In the genomic region with DNA sequence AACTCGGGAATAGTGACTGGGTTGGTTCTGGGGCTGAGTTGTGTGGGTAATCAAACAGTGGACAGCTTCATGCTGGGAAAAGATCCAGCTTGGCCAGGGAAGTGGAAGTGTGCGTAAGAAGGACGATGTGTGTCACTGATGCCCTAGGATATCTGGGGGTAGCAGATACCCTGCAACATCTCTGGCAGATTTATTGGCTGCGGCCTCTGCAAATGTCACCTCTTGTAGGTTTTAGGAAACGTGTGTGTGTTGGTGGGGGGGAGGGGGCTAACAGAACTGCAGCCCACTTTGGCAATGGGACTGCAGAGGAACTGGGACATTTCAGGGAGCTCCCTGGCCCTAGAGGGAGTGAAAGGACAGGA, we compare ENCODE assay signal across 8 cellular contexts. TPM values are rescaled to one million over a fixed set of nuclear protein-coding genes. Genes with fewer than 3 reads are reported as not detected.
A peak's percentile ranks its signal among the peaks of the same experiment; 100 is the strongest.
DNase-seq lines count a peak whose midpoint lies in the region; ATAC-seq, FAIRE-seq and TF ChIP-seq lines count a peak whose summit lies in the region.

No MANE protein-coding gene starts in this region.

- no peak for TF ChIP-seq EP300 in upper lobe of left lung (IDR thresholded peaks at IDR 0.05)

- FAIRE-seq in HTR-8/SVneo (lab: Jason Lieb, UNC), result no peak

- H3K79me1 ChIP-seq in mesendoderm (ENCODE audit: low read length), result peaks cover 15% of the 10 kb centered on the region

- no peak overlapping the region for H3K4ac ChIP-seq in mesendoderm (ENCODE audit: low read depth, low read length)

- no peak overlapping the region for H2BK120ac ChIP-seq in mesendoderm (ENCODE audit: low read depth, low read length)

- H3K18ac ChIP-seq in mesendoderm (ENCODE audit: low read length), result no peak overlapping the region

- H3K36me3 Mint-ChIP-seq in brain, result peaks cover 10% of the 10 kb centered on the region

- H3K4me1 ChIP-seq in mesendoderm (ENCODE audit: control insufficient read depth, low read depth, low read length) (peaks cover 20% of the 10 kb centered on the region), upper lobe of left lung (peaks cover 61 to 76% (median 69%) of the 10 kb centered on the region in 4 donors)

- no peak overlapping the region for H4K8ac ChIP-seq in mesendoderm (ENCODE audit: low read depth, low read length)

- no peaks in the 10 kb centered on the region for H3K9me3 Mint-ChIP-seq in brain

- H4K5ac ChIP-seq in mesendoderm (ENCODE audit: low read length), result no peak overlapping the region

- TF ChIP-seq CTCF in brain (conservative IDR thresholded peaks at IDR 0.05), result no peak
- no peak for TF ChIP-seq CTCF in upper lobe of left lung (IDR thresholded peaks at IDR 0.05)

- DNase-seq in Right ventricle myocardium inferior (ENCODE audit: missing footprints) (peak; percentile 34), Right ventricle myocardium superior (no peak), mesendoderm (no peak), upper lobe of left lung (no peak), NCI-H2107 treated with DMSO at 0.1 percent for 48 hours (lab: John Stamatoyannopoulos, UW; ENCODE audit: unreplicated experiment) (no peak), HTR-8/SVneo (ENCODE audit: insufficient read length, low spot score) (no peak)

- no CpG with 5 or more reads among the region's 5 CpGs for WGBS in mesendoderm (ENCODE audit: extremely low coverage, insufficient coverage, low lambda C conversion rate)
- 27 to 29% methylated on average over 5 of the region's 5 CpGs for WGBS in upper lobe of left lung, 2 donors

- H2BK15ac ChIP-seq in mesendoderm (replicated peaks; ENCODE audit: low read depth), result no peak overlapping the region

- peak overlapping the region; percentile 40 for H3K56ac ChIP-seq in mesendoderm (ENCODE audit: low read length)

- H3K27ac ChIP-seq in mesendoderm (ENCODE audit: low read depth, low read length) (no peak overlapping the region), upper lobe of left lung (peak overlapping the region; percentile 70 to 93 (median 87))

- peaks cover 62% of the 10 kb centered on the region for H3K4me1 Mint-ChIP-seq in brain

- H3K36me3 ChIP-seq in mesendoderm (ENCODE audit: control insufficient read depth, insufficient read depth, low read length) (peaks cover 2% of the 10 kb centered on the region), upper lobe of left lung (peaks cover 0 to 6% (median 0%) of the 10 kb centered on the region in 4 donors)

- no peak overlapping the region for H2BK5ac ChIP-seq in mesendoderm (ENCODE audit: low read length)

- peak overlapping the region; percentile 9 for H3K9ac ChIP-seq in mesendoderm (ENCODE audit: low read length)

- H3K9me3 ChIP-seq in upper lobe of left lung, result no peaks in the 10 kb centered on the region

- H3K4me3 Mint-ChIP-seq in brain, result peak overlapping the region; percentile 80 to 93 (median 88)

- H2AK5ac ChIP-seq in mesendoderm (ENCODE audit: low read length), result no peak overlapping the region

- no peaks in the 10 kb centered on the region for H3K27me3 ChIP-seq in mesendoderm (ENCODE audit: insufficient read depth, low read length, poor library complexity)
- no peaks in the 10 kb centered on the region for H3K27me3 ChIP-seq in upper lobe of left lung

- H3K4me3 ChIP-seq in mesendoderm (ENCODE audit: low read length), result no peak overlapping the region
- peak overlapping the region in 3 of 4 donors; percentile 52 to 83 (median 70) for H3K4me3 ChIP-seq in upper lobe of left lung

- H3K23ac ChIP-seq in mesendoderm (ENCODE audit: low read length), result no peak overlapping the region

- TF ChIP-seq POLR2A in upper lobe of left lung (IDR thresholded peaks at IDR 0.05), result no peak

- intact Hi-C loops in Right ventricle myocardium inferior (cut with DNase I), result no loop called here
- intact Hi-C loops in Right ventricle myocardium superior (cut with DNase I), result no loop called here

- peaks cover 10% of the 10 kb centered on the region for H3K27me3 Mint-ChIP-seq in brain

- no peak overlapping the region for H3K4me2 ChIP-seq in mesendoderm (ENCODE audit: low read length)

- peak overlapping the region; percentile 82 to 96 (median 93) for H3K27ac Mint-ChIP-seq in brain

- no peak for ATAC-seq in Right ventricle myocardium inferior
- ATAC-seq in Right ventricle myocardium superior (ENCODE audit: poor library complexity), result no peak
- ATAC-seq in upper lobe of left lung (ENCODE audit: low FRiP score in 2 of 2), result no peak
- no peak for ATAC-seq in HG03196 (IDR thresholded peaks at IDR 0.05; ENCODE audit: unreplicated experiment)

- peaks cover 9% of the 10 kb centered on the region for H3K79me2 ChIP-seq in mesendoderm (ENCODE audit: control insufficient read depth, insufficient read depth, low read length)

RNA-seq across cellular contexts. Expression of a gene that starts 1.0 kb away (rescaled TPM):
- total RNA-seq in Right ventricle myocardium inferior (57.4 TPM), Right ventricle myocardium superior (62.7 TPM), upper lobe of left lung (100 to 1,000 TPM; 122 to 350 (median 182) TPM)
- polyA plus RNA-seq in brain (ENCODE audit: insufficient read depth, low read depth, low replicate concordance), result 221 TPM
- polyA plus RNA-seq in mesendoderm (2013, experiment 1 of 2), result 27.6 TPM
- 26.4 TPM for polyA plus RNA-seq in mesendoderm (2013, experiment 2 of 2)

RNA-seq across cellular contexts. Expression of a gene that starts 2.0 kb away (rescaled TPM):
- total RNA-seq in Right ventricle myocardium inferior (35.5 TPM), Right ventricle myocardium superior (33.9 TPM), upper lobe of left lung (10 to 100 TPM; 35.3 to 72.9 (median 51.6) TPM)
- 80.0 TPM for polyA plus RNA-seq in brain (ENCODE audit: insufficient read depth, low read depth, low replicate concordance)
- polyA plus RNA-seq in mesendoderm (2013, experiment 1 of 2), result 43.1 TPM
- polyA plus RNA-seq in mesendoderm (2013, experiment 2 of 2), result 42.0 TPM

RNA-seq across cellular contexts. Expression of a gene that starts 4.7 kb away (rescaled TPM):
- total RNA-seq in Right ventricle myocardium inferior (79.2 TPM), Right ventricle myocardium superior (81.1 TPM), upper lobe of left lung (100 to 1,000 TPM in 1 of 6 donors, 10 to 100 TPM in 5; 54.3 to 136 (median 78.0) TPM)
- polyA plus RNA-seq in brain (ENCODE audit: insufficient read depth, low read depth, low replicate concordance), result 47.4 TPM
- polyA plus RNA-seq in mesendoderm (2013, experiment 1 of 2), result 29.3 TPM
- polyA plus RNA-seq in mesendoderm (2013, experiment 2 of 2), result 27.9 TPM

RNA-seq across cellular contexts. Expression of a gene that starts 25.9 kb away (rescaled TPM):
- total RNA-seq in Right ventricle myocardium inferior, result 61.2 TPM
- 49.7 TPM for total RNA-seq in Right ventricle myocardium superior
- 84.5 TPM for polyA plus RNA-seq in brain (ENCODE audit: insufficient read depth, low read depth, low replicate concordance)
- polyA plus RNA-seq in mesendoderm (2013, experiment 1 of 2), result 51.8 TPM
- 53.3 TPM for polyA plus RNA-seq in mesendoderm (2013, experiment 2 of 2)
- total RNA-seq in upper lobe of left lung, result 100 to 1,000 TPM in 5 of 6 donors, 10 to 100 TPM in 1; 88.4 to 312 (median 188) TPM

RNA-seq across cellular contexts. Expression of a gene that starts 27.6 kb away (rescaled TPM):
- 6.7 TPM for total RNA-seq in Right ventricle myocardium inferior
- 6.3 TPM for total RNA-seq in Right ventricle myocardium superior
- 45.3 TPM for polyA plus RNA-seq in brain (ENCODE audit: insufficient read depth, low read depth, low replicate concordance)
- polyA plus RNA-seq in mesendoderm (2013, experiment 1 of 2), result 9.7 TPM
- 10.1 TPM for polyA plus RNA-seq in mesendoderm (2013, experiment 2 of 2)
- 10 to 100 TPM in 3 of 6 donors, 1 to 10 TPM in 3; 2.1 to 14.4 (median 10.1) TPM for total RNA-seq in upper lobe of left lung
